ENCODE assay signal across 8 cellular contexts in genomic region chr9:33549418-33549817, GRCh38. TPM values are rescaled to one million over a fixed set of nuclear protein-coding genes. Genes with fewer than 3 reads are reported as not detected.
DNase-seq lines count a peak whose midpoint lies in the region; ATAC-seq, FAIRE-seq and TF ChIP-seq lines count a peak whose summit lies in the region.
"Not testable (repeated sequence)": the region's sequence is repeated elsewhere in the genome, so short reads cannot be mapped to it uniquely, and the experiment has no call there.

No MANE protein-coding gene starts in this region.

- H4K20me1 ChIP-seq in PC-3 (ENCODE audit: low read length); smooth muscle cell (ENCODE audit: low read depth): not testable (repeated sequence)

- not testable (repeated sequence) for H3K9me3 Mint-ChIP-seq in chondrocyte (ENCODE audit: low read depth)

- 99% methylated on average over 3 of the region's 3 CpGs for whole genome bisulfite sequencing in smooth muscle cell (ENCODE audit: low lambda C conversion rate)

- H3K4me2 ChIP-seq in PC-3 (ENCODE audit: low read length): peak overlapping the region; percentile 86
- not testable (repeated sequence) for H3K4me2 ChIP-seq in smooth muscle cell

- DNase-seq in PC-3: peak; percentile 37
- DNase-seq in adipocyte (ENCODE audit: low read depth): peak; percentile 42
- not testable (repeated sequence) for DNase-seq in chondrocyte (ENCODE audit: low spot score); epithelial cell of prostate (ENCODE audit: low read depth, low spot score); kidney; smooth muscle cell (lab: John Stamatoyannopoulos, UW; ENCODE audit: unreplicated experiment)

- peak overlapping the region; percentile 67 for H3K9ac ChIP-seq in PC-3 (ENCODE audit: low read length)
- not testable (repeated sequence) for H3K9ac ChIP-seq in adipocyte (ENCODE audit: low read length); kidney (ENCODE audit: low read length in 2 of 2); smooth muscle cell (ENCODE audit: low read depth)

- H3K4me1 ChIP-seq in ACC112 (ENCODE audit: control insufficient read depth, insufficient read depth, low read length, unreplicated experiment); adipocyte (ENCODE audit: control insufficient read depth, insufficient read depth, low read length); kidney (ENCODE audit: control insufficient read depth in 1 of 2, insufficient read depth in 1 of 2, low read depth in 1 of 2, low read length in 2 of 2); smooth muscle cell (ENCODE audit: low read depth): not testable (repeated sequence)
- peaks cover 23% of the 10 kb centered on the region for H3K4me1 ChIP-seq in PC-3 (ENCODE audit: insufficient read depth, low read length)

- CTCF ChIA-PET in PC-3 (lab: Charles Lee): not testable (repeated sequence)

- peak; percentile 88 for ATAC-seq in PC-3

- POLR2A ChIA-PET in PC-3 (lab: Charles Lee; ENCODE audit: unreplicated experiment): not testable (repeated sequence)

- H3K4me3 ChIP-seq in ACC112 (ENCODE audit: low read depth, low read length); adipocyte (ENCODE audit: low read length); kidney (ENCODE audit: low read length in 2 of 2); smooth muscle cell: not testable (repeated sequence)
- peak overlapping the region; percentile 52; the same call in 1 of the 2 replicates for H3K4me3 ChIP-seq in PC-3 (ENCODE audit: low read length)

- H3F3A ChIP-seq in PC-3 (ENCODE audit: low read length, unreplicated experiment); smooth muscle cell (ENCODE audit: low read depth): not testable (repeated sequence)

- not testable (repeated sequence) for H3K27me3 Mint-ChIP-seq in chondrocyte (ENCODE audit: low read depth)

- not testable (repeated sequence) for BruUV-seq in PC-3 (replicated peaks; lab: Mats Ljungman, UMichigan)

- H3K79me2 ChIP-seq in ACC112 (ENCODE audit: control insufficient read depth, insufficient read depth, low read length, unreplicated experiment); PC-3 (ENCODE audit: low read length); smooth muscle cell (ENCODE audit: low read depth): not testable (repeated sequence)

- peak overlapping the region; percentile 96 for H3K27ac Mint-ChIP-seq in chondrocyte (ENCODE audit: unreplicated experiment)

- H3K36me3 ChIP-seq in ACC112 (ENCODE audit: insufficient read depth, low read length); PC-3 (ENCODE audit: low read depth, low read length); adipocyte (ENCODE audit: control insufficient read depth, insufficient read depth, low read length, severe bottlenecking); kidney (ENCODE audit: control insufficient read depth in 1 of 2, insufficient read depth in 2 of 2, low read length in 2 of 2); smooth muscle cell (ENCODE audit: low read depth): not testable (repeated sequence)

- not testable (repeated sequence) for TF ChIP-seq CTCF in PC-3 (conservative IDR thresholded peaks at IDR 0.05; ENCODE audit: low read depth, low read length); chondrocyte (IDR thresholded peaks at IDR 0.05); kidney (IDR thresholded peaks at IDR 0.05; ENCODE audit: borderline replicate concordance, extremely low read depth, insufficient read depth); smooth muscle cell (IDR thresholded peaks at IDR 0.05; ENCODE audit: borderline replicate concordance, insufficient read depth, poor library complexity, severe bottlenecking)

- H3K4me3 Mint-ChIP-seq in chondrocyte (ENCODE audit: unreplicated experiment): not testable (repeated sequence)

- not testable (repeated sequence) for H3K9me2 ChIP-seq in PC-3 (replicated peaks; ENCODE audit: low read length)

- FAIRE-seq in G401.6 (lab: Jason Lieb, UNC): peak; percentile 66
- peak; percentile 55 for FAIRE-seq in kidney (lab: Jason Lieb, UNC)

- intact Hi-C loops in PC-3 (cut with micrococcal nuclease); kidney (cut with DNase I): not testable (repeated sequence)

- not testable (repeated sequence) for H3K36me3 Mint-ChIP-seq in chondrocyte (ENCODE audit: low read depth)

- not testable (repeated sequence) for H2AFZ ChIP-seq in ACC112 (ENCODE audit: low read length, unreplicated experiment); PC-3 (ENCODE audit: low read length); smooth muscle cell (ENCODE audit: low read depth)

- H3K4me1 Mint-ChIP-seq in chondrocyte (ENCODE audit: low read depth): peaks cover 36% of the 10 kb centered on the region

- peak overlapping the region; percentile 56 for H3K27ac ChIP-seq in ACC112 (ENCODE audit: low read depth, low read length)
- H3K27ac ChIP-seq in PC-3 (ENCODE audit: low read length): peak overlapping the region; percentile 93
- H3K27ac ChIP-seq in epithelial cell of prostate: peak overlapping the region; percentile 58
- H3K27ac ChIP-seq in kidney (ENCODE audit: low read depth in 2 of 2, low read length in 2 of 2): not testable (repeated sequence)
- peak overlapping the region; percentile 19 for H3K27ac ChIP-seq in smooth muscle cell (ENCODE audit: low read depth)

- H3K9me3 ChIP-seq in PC-3 (ENCODE audit: low read length); adipocyte (ENCODE audit: control insufficient read depth, low read length); kidney (ENCODE audit: control insufficient read depth in 1 of 2, low read length in 2 of 2); smooth muscle cell (replicated peaks; ENCODE audit: low read depth): not testable (repeated sequence)

- not testable (repeated sequence) for H3K27me3 ChIP-seq in ACC112 (ENCODE audit: insufficient read depth, low read length); PC-3 (ENCODE audit: low read length); adipocyte (replicated peaks; ENCODE audit: control insufficient read depth, insufficient read depth, low read length); smooth muscle cell (ENCODE audit: low read depth)

RNA-seq across cellular contexts. Expression of gene ANKRD18B, which starts 25.4 kb away (rescaled TPM):
- 5.4 and 13.5 TPM in 2 replicates for total RNA-seq in PC-3 (2014; rRNA removed)
- total RNA-seq in chondrocyte: 1.4 to 2.3 TPM (median 2.2 TPM) in 3 replicates
- 0.72 TPM for total RNA-seq in kidney
- not detected for polyA plus RNA-seq in kidney (ENCODE audit: insufficient read depth, low read depth, low replicate concordance)
- 0.04 and 0.27 TPM in 2 replicates for total RNA-seq in smooth muscle cell
- polyA plus RNA-seq in smooth muscle cell: 1.0 TPM in 1 of 2 replicates, not detected in the other
